Comparison of ENCODE assay signal across 8 cellular contexts in genomic region chr2:9631484-9631819, GRCh38. TPM values are rescaled to one million over a fixed set of nuclear protein-coding genes. Genes with fewer than 3 reads are reported as not detected.
DNase-seq lines count a peak whose midpoint lies in the region; ATAC-seq and TF ChIP-seq lines count a peak whose summit lies in the region.

No MANE protein-coding gene starts in this region.

- H3K27ac Mint-ChIP-seq in T-helper 17 cell: peak overlapping the region; percentile 94

- ATAC-seq in T-helper 17 cell (no peak), GM18519 (IDR thresholded peaks at IDR 0.05; ENCODE audit: low FRiP score, unreplicated experiment) (no peak), HG02938 (IDR thresholded peaks at IDR 0.05; ENCODE audit: unreplicated experiment) (no peak), HG03045 (IDR thresholded peaks at IDR 0.05; ENCODE audit: unreplicated experiment) (no peak)

- H3K9me3 ChIP-seq in T-helper 17 cell (ENCODE audit: control insufficient read depth, low read length, poor library complexity, severe bottlenecking): no peaks in the 10 kb centered on the region

- no peak for DNase-seq in GM12864 (ENCODE audit: low read depth)
- no peak for DNase-seq in T-helper 17 cell
- no peak for DNase-seq in fibroblast of the aortic adventitia (ENCODE audit: low read depth)
- DNase-seq in retinal pigment epithelial cell (ENCODE audit: low read depth): no peak
- no peak for DNase-seq in NAMALWA (ENCODE audit: low spot score)

- H3K4me3 ChIP-seq in GM12864 (ENCODE audit: low read depth, low read length) (peak overlapping the region; percentile 25), fibroblast of the aortic adventitia (ENCODE audit: low read depth, low read length) (peak overlapping the region; percentile 65), retinal pigment epithelial cell (ENCODE audit: low read length) (peak overlapping the region; percentile 96)

- peaks cover 10% of the 10 kb centered on the region for H3K36me3 Mint-ChIP-seq in T-helper 17 cell (ENCODE audit: low read depth)

- peaks cover 40% of the 10 kb centered on the region for H3K4me1 Mint-ChIP-seq in T-helper 17 cell

- TF ChIP-seq CTCF in GM12864 (IDR thresholded peaks at IDR 0.05; ENCODE audit: low read depth, low read length, missing control alignments) (no peak), fibroblast of the aortic adventitia (IDR thresholded peaks at IDR 0.05; ENCODE audit: insufficient read depth, low read length) (no peak), retinal pigment epithelial cell (conservative IDR thresholded peaks at IDR 0.05; ENCODE audit: low read depth, low read length) (no peak)

- H3K27me3 Mint-ChIP-seq in T-helper 17 cell: no peaks in the 10 kb centered on the region

- peak overlapping the region; percentile 96 for H3K4me3 Mint-ChIP-seq in T-helper 17 cell

RNA-seq across cellular contexts. Expression of gene YWHAQ, which starts 0.7 kb away (rescaled TPM):
- total RNA-seq in T-helper 17 cell (100 to 1,000 TPM; 176 to 189 TPM), fibroblast of the aortic adventitia (ENCODE audit: low replicate concordance) (152 and 562 TPM in 2 replicates)

Comparison
In these comparisons a context has a peak if more than half of its experiments do, and no peak if none do; other contexts are left out.
1. H3K4me3 ChIP-seq: peak in every context shown above with its lines; median percentile 96 in retinal pigment epithelial cell; 65 in fibroblast of the aortic adventitia; 25 in GM12864.